1 cellular context compared by ENCODE assay signal in genomic region chr13:110915874-110916670, GRCh38.
TF ChIP-seq lines count a peak whose summit lies in the region.

No MANE protein-coding gene starts in this region.

TF ChIP-seq in GM12878, 131 proteins besides CTCF, POLR2A, EP300 and RAD21 (continued from another document):
- TF ChIP-seq, protein P1, sequence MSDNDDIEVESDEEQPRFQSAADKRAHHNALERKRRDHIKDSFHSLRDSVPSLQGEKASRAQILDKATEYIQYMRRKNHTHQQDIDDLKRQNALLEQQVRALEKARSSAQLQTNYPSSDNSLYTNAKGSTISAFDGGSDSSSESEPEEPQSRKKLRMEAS (IDR thresholded peaks at IDR 0.05; ENCODE audit: low read depth, low read length): no peak
- TF ChIP-seq HDAC2 (IDR thresholded peaks at IDR 0.05): no peak
- peak; percentile 10; the same call in 1 of the 2 replicates for TF ChIP-seq RUNX3 (IDR thresholded peaks at IDR 0.05; ENCODE audit: low read length)
- TF ChIP-seq, protein P2, sequence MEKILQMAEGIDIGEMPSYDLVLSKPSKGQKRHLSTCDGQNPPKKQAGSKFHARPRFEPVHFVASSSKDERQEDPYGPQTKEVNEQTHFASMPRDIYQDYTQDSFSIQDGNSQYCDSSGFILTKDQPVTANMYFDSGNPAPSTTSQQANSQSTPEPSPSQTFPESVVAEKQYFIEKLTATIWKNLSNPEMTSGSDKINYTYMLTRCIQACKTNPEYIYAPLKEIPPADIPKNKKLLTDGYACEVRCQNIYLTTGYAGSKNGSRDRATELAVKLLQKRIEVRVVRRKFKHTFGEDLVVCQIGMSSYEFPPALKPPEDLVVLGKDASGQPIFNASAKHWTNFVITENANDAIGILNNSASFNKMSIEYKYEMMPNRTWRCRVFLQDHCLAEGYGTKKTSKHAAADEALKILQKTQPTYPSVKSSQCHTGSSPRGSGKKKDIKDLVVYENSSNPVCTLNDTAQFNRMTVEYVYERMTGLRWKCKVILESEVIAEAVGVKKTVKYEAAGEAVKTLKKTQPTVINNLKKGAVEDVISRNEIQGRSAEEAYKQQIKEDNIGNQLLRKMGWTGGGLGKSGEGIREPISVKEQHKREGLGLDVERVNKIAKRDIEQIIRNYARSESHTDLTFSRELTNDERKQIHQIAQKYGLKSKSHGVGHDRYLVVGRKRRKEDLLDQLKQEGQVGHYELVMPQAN (conservative IDR thresholded peaks at IDR 0.05): 0 out of 2 replicates have a peak, but pooled peaks have one; percentile 17
- TF ChIP-seq SMAD5 (IDR thresholded peaks at IDR 0.05; ENCODE audit: low read depth): no peak
- TF ChIP-seq SIN3A (IDR thresholded peaks at IDR 0.05; ENCODE audit: low read depth, low read length): no peak
- TF ChIP-seq PAX8 (IDR thresholded peaks at IDR 0.05): no peak
- no peak for TF ChIP-seq RBBP5 (conservative IDR thresholded peaks at IDR 0.05)
- peak; percentile 74 for TF ChIP-seq BCL3 (IDR thresholded peaks at IDR 0.05; ENCODE audit: borderline replicate concordance, insufficient read depth, low read depth, low read length, poor library complexity, severe bottlenecking)
- no peak for TF ChIP-seq SUPT20H (IDR thresholded peaks at IDR 0.05; ENCODE audit: borderline replicate concordance, control insufficient read depth, low read depth, low read length)
- TF ChIP-seq ZNF217 (IDR thresholded peaks at IDR 0.05): no peak
- no peak for TF ChIP-seq RAD51 (IDR thresholded peaks at IDR 0.05)
- no peak for TF ChIP-seq BRCA1 (IDR thresholded peaks at IDR 0.05; ENCODE audit: low read depth, low read length)
- TF ChIP-seq CBX5 (IDR thresholded peaks at IDR 0.05; ENCODE audit: low read depth): no peak
- TF ChIP-seq BCL11A (IDR thresholded peaks at IDR 0.05; ENCODE audit: low read depth, low read length): no peak
- TF ChIP-seq MTA3 (IDR thresholded peaks at IDR 0.05; ENCODE audit: borderline replicate concordance, low read length): no peak
- TF ChIP-seq NFIC (IDR thresholded peaks at IDR 0.05; ENCODE audit: low read depth, low read length): no peak; the same call in 1 of the 2 replicates
- no peak for TF ChIP-seq YBX1 (IDR thresholded peaks at IDR 0.05)
- peak; percentile 9; the same call in 1 of the 2 replicates for TF ChIP-seq POLR2AphosphoS5 (IDR thresholded peaks at IDR 0.05; ENCODE audit: low read length)
- no peak for TF ChIP-seq ZBED1 (IDR thresholded peaks at IDR 0.05; ENCODE audit: borderline replicate concordance)
